20 cellular contexts compared by ENCODE assay signal in the genomic region with DNA sequence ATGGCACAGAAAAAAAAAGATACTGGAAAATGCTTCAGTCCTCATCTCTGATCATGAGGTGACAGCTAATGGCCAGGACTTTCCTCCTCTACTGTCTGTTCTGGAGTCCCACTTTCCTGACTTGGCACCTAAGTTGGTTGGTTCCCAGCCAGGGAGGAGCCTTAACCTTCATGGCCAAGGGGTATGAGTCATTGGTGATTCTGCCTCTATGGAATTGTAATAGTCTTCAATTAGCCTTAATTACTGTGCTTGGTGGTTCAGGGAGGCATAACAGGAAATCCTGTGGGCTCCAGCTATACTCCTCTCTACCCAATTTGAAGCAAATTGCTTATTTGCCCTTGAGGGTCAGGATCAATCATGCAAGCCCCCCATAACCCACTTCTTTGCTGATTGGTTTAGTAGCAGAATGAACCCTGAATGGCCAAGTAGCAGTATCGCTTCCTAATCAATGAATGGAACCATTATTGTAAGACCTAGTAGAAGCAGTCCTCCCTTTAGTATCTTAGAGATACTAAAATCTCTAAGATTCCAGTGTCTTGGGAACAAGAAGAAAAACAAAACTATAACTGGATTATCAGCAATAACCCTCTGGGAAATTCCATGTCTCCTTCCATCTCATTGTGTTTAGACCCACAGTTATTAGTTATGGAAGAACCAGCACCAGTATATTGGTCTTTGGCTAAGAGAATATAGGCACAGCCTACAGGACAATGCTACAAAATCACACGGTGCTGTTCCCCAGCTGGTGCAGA.
DNase-seq lines count a peak whose midpoint lies in the region; ATAC-seq and TF ChIP-seq lines count a peak whose summit lies in the region.
"Had no signal": no experiment of that assay in that cellular context is flagged by ENCODE, and none has a peak within 500 bp of the region (broad histone marks: within the 10 kb centered on the region; RNA-seq: fewer than 3 reads in every experiment).

No MANE protein-coding gene starts in this region.

- TF ChIP-seq CTCF in Panc1 (IDR thresholded peaks at IDR 0.05) (no peak), epithelial cell of esophagus (IDR thresholded peaks at IDR 0.05; ENCODE audit: insufficient read depth, low read depth, low read length, missing control alignments) (no peak), omental fat pad (IDR thresholded peaks at IDR 0.05) (no peak)

- H3K27me3 ChIP-seq in Panc1 (ENCODE audit: control insufficient read depth, insufficient read depth, low read length), result no peaks in the 10 kb centered on the region
- H3K27me3 ChIP-seq: colonic mucosa, heart left ventricle had no signal

- H3K27ac ChIP-seq in Panc1 (ENCODE audit: low read length), result no peak overlapping the region
- H3K27ac ChIP-seq in substantia nigra (ENCODE audit: low read depth, low read length, poor library complexity, severe bottlenecking), result no peak overlapping the region
- H3K27ac ChIP-seq: colonic mucosa had no signal

- ATAC-seq in Panc1 (0 out of 2 replicates have a peak, but pooled peaks have one; percentile 51), omental fat pad (ENCODE audit: low FRiP score) (peak; percentile 69)
- ATAC-seq: stimulated activated naive CD8-positive, alpha-beta T cell treated with anti-CD3 and anti-CD28 coated beads, Interleukin-15, amount 100 ng/mL, for 72 hours; T-cell had no signal

- H3K9me3 ChIP-seq in Panc1 (ENCODE audit: control insufficient read depth, insufficient read depth, low read depth, low read length), result no peaks in the 10 kb centered on the region
- H3K9me3 ChIP-seq: colonic mucosa had no signal

- DNase-seq in ELR (ENCODE audit: low read depth) (peak; percentile 93), Panc1 (ENCODE audit: low read depth, low spot score) (no peak), epithelial cell of esophagus (ENCODE audit: low read depth) (peak; percentile 90), omental fat pad (ENCODE audit: low spot score) (no peak), substantia nigra (lab: John Stamatoyannopoulos, UW) (no peak), NCI-H2171 (lab: John Stamatoyannopoulos, UW) (no peak), Ammon's horn (ENCODE audit: low spot score) (no peak), HT-29 (ENCODE audit: low spot score) (no peak)
- DNase-seq: activated CD4-positive, alpha-beta T cell treated with anti-CD3 and anti-CD28 coated beads for 4 hours; activated gamma-delta T cell; colonic mucosa; heart left ventricle; KG1; NCI-H2029; NK-92 treated with Interleukin-12 subunit alpha and Interleukin-12 subunit beta, amount 100 ng/mL, for 24 hours; posterior cingulate gyrus; stimulated activated CD4-positive, alpha-beta T cell treated with anti-CD3 and anti-CD28 coated beads, Interleukin-4, amount 100 ng/mL, for 24 hours; stimulated activated naive CD8-positive, alpha-beta T cell treated with anti-CD3 and anti-CD28 coated beads, Interleukin-15, amount 100 ng/mL, for 72 hours; T-cell had no signal

- no peaks in the 10 kb centered on the region for H3K4me1 ChIP-seq in Panc1 (ENCODE audit: control insufficient read depth, insufficient read depth, low read length)
- H3K4me1 ChIP-seq: colonic mucosa had no signal

- intact Hi-C loops in Panc1 (cut with micrococcal nuclease; ENCODE audit: unreplicated experiment), result no loop called here

- no peaks in the 10 kb centered on the region for H3K36me3 ChIP-seq in Panc1 (ENCODE audit: control insufficient read depth, insufficient read depth, low read length)
- H3K36me3 ChIP-seq: colonic mucosa, heart left ventricle had no signal

- BruUV-seq in Panc1 (replicated peaks; lab: Mats Ljungman, UMichigan), result no TSS peak

- POLR2A ChIA-PET in Panc1 (lab: Charles Lee), result no interaction called here

- in situ Hi-C loops in Panc1 (cut with HindIII; ENCODE audit: low pct_unique_long_range_greater_than_20kb, low sequenced_read_pairs), result no loop called here

- no peak overlapping the region for H3K4me3 ChIP-seq in Panc1 (ENCODE audit: low read depth in 2 of 2, low read length in 2 of 2)
- no peak overlapping the region for H3K4me3 ChIP-seq in epithelial cell of esophagus (ENCODE audit: low read length)
- H3K4me3 ChIP-seq: colonic mucosa, heart left ventricle, lung had no signal

- CTCF ChIA-PET in Panc1 (lab: Charles Lee), result no interaction called here

Comparison
In these comparisons a context has a peak if more than half of its experiments do, and no peak if none do; other contexts are left out.
1. DNase-seq: peak in ELR (single experiment) and epithelial cell of esophagus (single experiment); none in Panc1 (single experiment), omental fat pad (single experiment), substantia nigra (0 of 49), NCI-H2171 (single experiment), Ammon's horn (single experiment) and HT-29 (single experiment).